22 cellular contexts compared by ENCODE assay signal in genomic region chr3:179991104-179991503, GRCh38. TPM values are rescaled to one million over a fixed set of nuclear protein-coding genes. Genes with fewer than 3 reads are reported as not detected.
DNase-seq lines count a peak whose midpoint lies in the region; ATAC-seq and TF ChIP-seq lines count a peak whose summit lies in the region.
"Had no signal": no experiment of that assay in that cellular context is flagged by ENCODE, and none has a peak within 500 bp of the region (broad histone marks: within the 10 kb centered on the region; RNA-seq: fewer than 3 reads in every experiment).

No MANE protein-coding gene starts in this region.

- no peak overlapping the region for H3K4me3 ChIP-seq in tibial artery
- H3K4me3 ChIP-seq: BLaER1 treated with 17β-estradiol and CSF1 and Interleukin-3, amounts not matched to agents 10 nM and 100 nM; GM23338 had no signal

- TF ChIP-seq CTCF in glutamatergic neuron (IDR thresholded peaks at IDR 0.05; ENCODE audit: partially characterized antibody, unreplicated experiment) (no peak), tibial artery (IDR thresholded peaks at IDR 0.05) (no peak)

- intact Hi-C loops in sciatic nerve (cut with DNase I) (no loop called here), tibial artery (cut with DNase I; ENCODE audit: low total_unique reads) (no loop called here)

- H3K4me3 Mint-ChIP-seq in glutamatergic neuron (ENCODE audit: unreplicated experiment) = no peak overlapping the region
- H3K4me3 Mint-ChIP-seq: GM23338 had no signal

- H3K27ac ChIP-seq in tibial artery = no peak overlapping the region
- H3K27ac ChIP-seq: BLaER1 treated with 17β-estradiol and CSF1 and Interleukin-3, amounts not matched to agents 10 nM and 100 nM; RWPE1 had no signal

- H3K36me3 Mint-ChIP-seq in glutamatergic neuron (ENCODE audit: unreplicated experiment) = no peaks in the 10 kb centered on the region

- peaks cover 4% of the 10 kb centered on the region for H3K9me3 Mint-ChIP-seq in glutamatergic neuron (ENCODE audit: unreplicated experiment)

- H3K27ac Mint-ChIP-seq in glutamatergic neuron (ENCODE audit: unreplicated experiment) = peak overlapping the region; percentile 30
- H3K27ac Mint-ChIP-seq: GM23338 had no signal

- H3K9me3 ChIP-seq in tibial artery = no peaks in the 10 kb centered on the region

- H3K4me1 ChIP-seq in tibial artery = no peaks in the 10 kb centered on the region

- peaks cover under 1% of the 10 kb centered on the region for H3K27me3 Mint-ChIP-seq in glutamatergic neuron (ENCODE audit: unreplicated experiment)

- DNase-seq in A172 (ENCODE audit: low spot score) (peak; percentile 80), ELR (ENCODE audit: low read depth) (peak; percentile 13), NCI-H2227 treated with DMSO at 0.1 percent for 48 hours (lab: John Stamatoyannopoulos, UW) (peak; percentile 43), glutamatergic neuron (no peak), sciatic nerve (ENCODE audit: low spot score) (no peak), tibial artery (no peak)
- DNase-seq: DMS 273 treated with DMSO at 0.1 percent for 48 hours, EL, KBM-7, NCI-H1417, NCI-H1930, NCI-H2171 treated with DMSO at 0.1 percent for 48 hours, NCI-H774, OCI-M1, SIG-M5, T-helper 1 cell had no signal

- ATAC-seq in HG02970 (IDR thresholded peaks at IDR 0.05; ENCODE audit: low FRiP score, unreplicated experiment) (no peak), sciatic nerve (no peak)
- ATAC-seq: GM23338, HepG2, SK-N-SH treated with all-trans-retinoic acid at 6 μM for 48 hours had no signal

- H3K36me3 ChIP-seq in tibial artery = no peaks in the 10 kb centered on the region
- H3K36me3 ChIP-seq: BLaER1 treated with 17β-estradiol and CSF1 and Interleukin-3, amounts not matched to agents 10 nM and 100 nM had no signal

- peaks cover 15% of the 10 kb centered on the region for H3K4me1 Mint-ChIP-seq in glutamatergic neuron (ENCODE audit: low read depth, unreplicated experiment)
- H3K4me1 Mint-ChIP-seq: GM23338 had no signal

- H3K27me3 ChIP-seq in tibial artery = no peaks in the 10 kb centered on the region
- H3K27me3 ChIP-seq: BLaER1 treated with 17β-estradiol and CSF1 and Interleukin-3, amounts not matched to agents 10 nM and 100 nM had no signal

RNA-seq across cellular contexts. Expression of gene PEX5L, which starts 45.6 kb away (rescaled TPM):
- 0.12 TPM in 1 of 2 replicates, not detected in the other for total RNA-seq in A172 (2014; rRNA removed; shearing (Covaris generic))
- total RNA-seq in glutamatergic neuron (ENCODE audit: unreplicated experiment) (41.0 TPM), sciatic nerve (70.6 TPM)
- total RNA-seq: HepG2 had no signal

Comparison
In these comparisons a context has a peak if more than half of its experiments do, and no peak if none do; other contexts are left out.
1. DNase-seq: peak in A172 (single experiment), ELR (single experiment) and NCI-H2227 treated with DMSO at 0.1 percent for 48 hours (single experiment); none in glutamatergic neuron (single experiment), sciatic nerve (single experiment) and tibial artery (0 of 2).
2. RNA of gene PEX5L, which starts 45.6 kb away (total RNA-seq): 70.6 TPM in sciatic nerve (single experiment) and 41.0 TPM in glutamatergic neuron (single experiment); 0.12 TPM in A172; every median in the first group is over 10 times any median in the second.